Comparison of ENCODE assay signal across 12 cellular contexts in genomic region chr19:45047188-45047797, GRCh38. TPM values are rescaled to one million over a fixed set of nuclear protein-coding genes. Genes with fewer than 3 reads are reported as not detected.
A peak's percentile ranks its signal among the peaks of the same experiment; 100 is the strongest.
DNase-seq lines count a peak whose midpoint lies in the region; ATAC-seq and TF ChIP-seq lines count a peak whose summit lies in the region.
"Had no signal": no experiment of that assay in that cellular context is flagged by ENCODE, and none has a peak within 500 bp of the region (broad histone marks: within the 10 kb centered on the region; RNA-seq: fewer than 3 reads in every experiment).

No MANE protein-coding gene starts in this region.

- peak overlapping the region; percentile 28; the same call in 1 of the 2 replicates for H3K4me3 ChIP-seq in GM12864 (ENCODE audit: low read depth, low read length)

- no peaks in the 10 kb centered on the region for H3K27me3 ChIP-seq in layer of hippocampus (ENCODE audit: control insufficient read depth, insufficient read depth, low read length)

- no TSS peak for BruUV-seq in MCF 10A (replicated peaks; lab: Mats Ljungman, UMichigan)

- H3K4me1 Mint-ChIP-seq in MCF 10A (ENCODE audit: insufficient read depth, unreplicated experiment) = peaks cover 20% of the 10 kb centered on the region

- DNase-seq in GM12864 (ENCODE audit: low read depth) (no peak), SIG-M5 treated with dmso at 0.1 percent for 504 hours (lab: John Stamatoyannopoulos, UW; ENCODE audit: unreplicated experiment) (peak; percentile 87), HCEC 1CT (no peak), MCF 10A (ENCODE audit: unreplicated experiment) (no peak), SHP77 (lab: John Stamatoyannopoulos, UW) (no peak), activated gamma-delta T cell treated with Interleukin-2 at 50 U/mL for 16 hours (no peak)
- DNase-seq: amygdala, DND-41, NCI-H1048, SK-N-SH had no signal

- H3K36me3 Mint-ChIP-seq in MCF 10A (ENCODE audit: insufficient read depth, unreplicated experiment) = peaks cover 80% of the 10 kb centered on the region

- no peaks in the 10 kb centered on the region for H3K9me3 Mint-ChIP-seq in MCF 10A (ENCODE audit: unreplicated experiment)

- intact Hi-C loops in MCF 10A (cut with micrococcal nuclease) = no loop called here

- TF ChIP-seq CTCF in GM12864 (IDR thresholded peaks at IDR 0.05; ENCODE audit: low read depth, low read length, missing control alignments) = peak; percentile 3
- TF ChIP-seq CTCF in MCF 10A (IDR thresholded peaks at IDR 0.05; ENCODE audit: unreplicated experiment) = no peak

- H3K27me3 Mint-ChIP-seq in MCF 10A (ENCODE audit: insufficient read depth, unreplicated experiment) = no peaks in the 10 kb centered on the region

- H3K27ac Mint-ChIP-seq in MCF 10A (ENCODE audit: low read depth, unreplicated experiment) = no peak overlapping the region

- POLR2A ChIA-PET in MCF 10A (lab: Yijun Ruan, JAX) = interaction anchor here (0.7 kb wide), 2 partner anchors 62 to 337 kb away, joined by 3 to 4 read pairs; no protein-coding TSS in a partner anchor

- peak overlapping the region; percentile 91 for H3K27ac ChIP-seq in layer of hippocampus (ENCODE audit: low read depth, low read length)

- CTCF ChIA-PET in MCF 10A (lab: Yijun Ruan, JAX) = interaction anchor here (1.1 kb wide), 1 partner anchor 12 kb away, joined by 6 read pairs; no protein-coding TSS in a partner anchor

- peak; percentile 62 for ATAC-seq in HG02678 (IDR thresholded peaks at IDR 0.05; ENCODE audit: unreplicated experiment)

- no peak overlapping the region for H3K4me3 Mint-ChIP-seq in MCF 10A (ENCODE audit: unreplicated experiment)

RNA-seq across cellular contexts. Expression of gene CLASRP, which starts 8.4 kb away (rescaled TPM):
- total RNA-seq in MCF 10A (2022) = 71.7 and 83.5 TPM in 2 replicates

RNA-seq across cellular contexts. Expression of gene ZNF296, which starts 29.0 kb away (rescaled TPM):
- total RNA-seq in MCF 10A (2022) = 2.0 and 2.7 TPM in 2 replicates

RNA-seq across cellular contexts. Expression of gene GEMIN7, which starts 31.8 kb away (rescaled TPM):
- 21.0 and 21.8 TPM in 2 replicates for total RNA-seq in MCF 10A (2022)

RNA-seq across cellular contexts. Expression of gene PPP1R37, which starts 45.7 kb away (rescaled TPM):
- total RNA-seq in MCF 10A (2022) = 22.0 and 22.5 TPM in 2 replicates

RNA-seq across cellular contexts. Expression of gene RELB, which starts 46.0 kb away (rescaled TPM):
- total RNA-seq in MCF 10A (2022) = 27.0 and 39.8 TPM in 2 replicates
